ENCODE assay signal across 8 cellular contexts in genomic region chr18:12946549-12947354, GRCh38. TPM values are rescaled to one million over a fixed set of nuclear protein-coding genes. Genes with fewer than 3 reads are reported as not detected.
A peak's percentile ranks its signal among the peaks of the same experiment; 100 is the strongest.
DNase-seq lines count a peak whose midpoint lies in the region; ATAC-seq and TF ChIP-seq lines count a peak whose summit lies in the region.

No MANE protein-coding gene starts in this region.

- ATAC-seq in GM19023 (IDR thresholded peaks at IDR 0.05; ENCODE audit: unreplicated experiment) (peak; percentile 6), WTC11 (peak; percentile 1), natural killer cell (no peak), GM21723 (IDR thresholded peaks at IDR 0.05; ENCODE audit: unreplicated experiment) (no peak), HG03442 (IDR thresholded peaks at IDR 0.05; ENCODE audit: unreplicated experiment) (no peak)

- H3K27me3 Mint-ChIP-seq in WTC11 (ENCODE audit: low read depth) (no peaks in the 10 kb centered on the region), natural killer cell (ENCODE audit: low read depth in 2 of 2) (no peaks in the 10 kb centered on the region)

- peaks cover 39% of the 10 kb centered on the region for H3K4me1 ChIP-seq in BLaER1

- H3K9ac ChIP-seq in BLaER1: peak overlapping the region; percentile 81

- DNase-seq in NAMALWA (ENCODE audit: low spot score) (peak; percentile 46), WTC11 (ENCODE audit: low spot score) (peak; percentile 47), fibroblast of peridontal ligament (ENCODE audit: extremely low read depth) (peak; percentile 92), natural killer cell (no peak)

- no peaks in the 10 kb centered on the region for H3K27me3 ChIP-seq in BLaER1

- peak overlapping the region; percentile 98 for H3K27ac Mint-ChIP-seq in WTC11
- H3K27ac Mint-ChIP-seq in natural killer cell: peak overlapping the region; percentile 90 to 92

- H3K4me3 Mint-ChIP-seq in WTC11 (peak overlapping the region; percentile 92), natural killer cell (peak overlapping the region; percentile 97)

- CTCF ChIA-PET in WTC11 (lab: Charles Lee): interaction anchor here (0.6 to 1.3 kb wide), 3 partner anchors 13 to 555 kb away, joined by 3 to 4 read pairs (median 3); no protein-coding TSS in a partner anchor

- H3K27ac ChIP-seq in BLaER1: peak overlapping the region; percentile 74

- H3K9me3 ChIP-seq in BLaER1: peaks cover 15% of the 10 kb centered on the region

- H3K4me2 ChIP-seq in BLaER1: peak overlapping the region; percentile 89

- TF ChIP-seq CTCF in WTC11 (IDR thresholded peaks at IDR 0.05) (no peak), natural killer cell (IDR thresholded peaks at IDR 0.05) (no peak)

- intact Hi-C loops in natural killer cell (cut with micrococcal nuclease): loop anchor here (5.0 kb wide), 2 partner anchors 64 to 781 kb away; partner anchors contain the start of genes FAM210A, PTPN2 and RNMT

- H3K4me1 Mint-ChIP-seq in WTC11 (peaks cover 21% of the 10 kb centered on the region), natural killer cell (peaks cover 11 to 16% of the 10 kb centered on the region in 2 donors)

- H3K36me3 ChIP-seq in BLaER1: peaks cover 22% of the 10 kb centered on the region

- peak overlapping the region; percentile 71 for H3K4me3 ChIP-seq in BLaER1

- no peaks in the 10 kb centered on the region for H3K9me3 Mint-ChIP-seq in WTC11
- no peaks in the 10 kb centered on the region for H3K9me3 Mint-ChIP-seq in natural killer cell

- H4K20me1 ChIP-seq in BLaER1: no peaks in the 10 kb centered on the region

- POLR2A ChIA-PET in WTC11 (lab: Charles Lee): interaction anchor here (0.6 to 1.6 kb wide), 3 partner anchors 12 to 63 kb away, joined by 3 to 4 read pairs (median 4); no protein-coding TSS in a partner anchor

- H3K36me3 Mint-ChIP-seq in WTC11 (peaks cover 18% of the 10 kb centered on the region), natural killer cell (no peaks in the 10 kb centered on the region)

TF ChIP-seq in WTC11, 78 proteins besides CTCF, POLR2A, EP300 and RAD21:
- TF ChIP-seq ZNF423 (CRISPR knock-in tag; IDR thresholded peaks at IDR 0.05) (no peak), GABPB1 (CRISPR knock-in tag; IDR thresholded peaks at IDR 0.05) (peak; percentile 77)

RNA-seq across cellular contexts. Expression of gene SEH1L, which starts 1.1 kb away (rescaled TPM):
- total RNA-seq in WTC11 (2021) (75.5 to 81.2 TPM (median 79.1 TPM) in 3 replicates), natural killer cell (10 to 100 TPM; 24.5 to 28.4 (median 26.5) TPM)

RNA-seq across cellular contexts. Expression of gene CEP192, which starts 44.4 kb away (rescaled TPM):
- total RNA-seq in WTC11 (2021) (24.3 to 26.8 TPM (median 25.4 TPM) in 3 replicates), natural killer cell (10 to 100 TPM; 41.3 to 47.9 (median 43.4) TPM)

Comparison
In these comparisons a context has a peak if more than half of its experiments do, and no peak if none do; other contexts are left out.
1. ATAC-seq: peak in GM19023 (single experiment) and WTC11 (single experiment); none in natural killer cell (0 of 3), GM21723 (single experiment) and HG03442 (single experiment).